In the genomic region with DNA sequence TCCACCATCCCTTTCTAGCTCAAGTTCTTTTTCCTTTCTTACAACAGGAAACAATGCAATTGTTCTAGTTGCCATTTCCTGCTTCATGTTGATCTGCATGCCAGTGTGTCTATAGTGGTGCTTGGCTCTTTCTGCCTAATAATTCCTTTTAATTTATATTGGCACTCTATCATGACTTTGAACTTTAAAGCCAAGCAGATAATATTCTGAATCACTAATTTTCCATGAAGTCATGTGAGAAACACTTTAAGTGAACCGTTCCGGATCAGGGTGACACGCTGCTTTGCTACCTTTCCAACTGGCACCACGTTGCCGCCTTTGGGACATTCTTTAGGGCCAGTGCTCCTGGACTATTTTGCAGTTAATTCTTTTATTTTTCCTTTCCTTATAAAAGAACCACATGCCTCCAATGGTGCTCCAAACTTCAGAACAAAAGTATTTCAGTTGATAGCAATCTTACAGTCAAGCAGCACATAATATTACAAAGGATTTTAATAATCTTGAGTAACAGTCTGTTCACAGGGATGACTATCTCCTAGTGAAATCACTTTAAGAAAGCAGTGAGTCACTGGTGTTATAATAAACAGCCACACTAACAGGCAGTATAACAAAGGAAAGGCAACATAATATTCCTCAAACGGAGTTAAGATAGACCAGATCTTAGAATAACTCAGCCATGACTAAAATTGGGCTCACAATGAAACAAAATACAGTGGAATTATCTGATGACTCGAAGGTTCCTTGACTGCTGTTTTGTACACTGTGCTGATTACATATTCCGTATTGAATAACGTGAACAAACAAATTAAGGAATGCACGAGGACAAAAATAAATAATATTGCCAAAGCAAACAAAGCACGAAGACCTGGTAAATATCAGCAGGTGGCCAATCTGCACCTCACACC, we compare ENCODE assay signal across 10 cellular contexts. TPM values are rescaled to one million over a fixed set of nuclear protein-coding genes. Genes with fewer than 3 reads are reported as not detected.
DNase-seq lines count a peak whose midpoint lies in the region; ATAC-seq and TF ChIP-seq lines count a peak whose summit lies in the region.
"Had no signal": no experiment of that assay in that cellular context is flagged by ENCODE, and none has a peak within 500 bp of the region (broad histone marks: within the 10 kb centered on the region; RNA-seq: fewer than 3 reads in every experiment).

No MANE protein-coding gene starts in this region.

- TF ChIP-seq CTCF in GM20000 (IDR thresholded peaks at IDR 0.05; ENCODE audit: extremely low read depth, missing control alignments): no peak

- peaks cover 55% of the 10 kb centered on the region for H3K36me3 Mint-ChIP-seq in activated T-cell treated with anti-CD3 and anti-CD28 coated beads, Interleukin-2, amount 50 U/mL, for 4 hours (ENCODE audit: insufficient read depth)

- no peaks in the 10 kb centered on the region for H3K9me3 Mint-ChIP-seq in activated T-cell treated with anti-CD3 and anti-CD28 coated beads, Interleukin-2, amount 50 U/mL, for 4 hours

- DNase-seq in activated T-cell treated with anti-CD3 and anti-CD28 coated beads, Interleukin-2, amount 50 U/mL, for 4 hours: no peak
- DNase-seq in activated T-cell treated with anti-CD3 and anti-CD28 coated beads, Interleukin-2, amount 50 U/mL, for 48 hours: no peak
- DNase-seq in glomerular endothelial cell (ENCODE audit: extremely low read depth, low read depth, low spot score) (peak; percentile 88), stromal cell of bone marrow (ENCODE audit: low read depth) (peak; percentile 87), GM20000 (ENCODE audit: low spot score) (no peak)
- DNase-seq: DMS79 treated with DMSO at 0.1 percent for 48 hours; stimulated activated naive CD4-positive, alpha-beta T cell treated with Interleukin-2 at 50 U/mL for 16 hours had no signal

- no peaks in the 10 kb centered on the region for H3K27me3 Mint-ChIP-seq in activated T-cell treated with anti-CD3 and anti-CD28 coated beads, Interleukin-2, amount 50 U/mL, for 4 hours (ENCODE audit: low read depth)

- no peak overlapping the region for H3K4me3 Mint-ChIP-seq in activated T-cell treated with anti-CD3 and anti-CD28 coated beads, Interleukin-2, amount 50 U/mL, for 4 hours

- peaks cover 14% of the 10 kb centered on the region for H3K4me1 Mint-ChIP-seq in activated T-cell treated with anti-CD3 and anti-CD28 coated beads, Interleukin-2, amount 50 U/mL, for 4 hours (ENCODE audit: low read depth)

- ATAC-seq in activated T-cell treated with anti-CD3 and anti-CD28 coated beads, Interleukin-2, amount 50 U/mL, for 4 hours: peak; percentile 69 to 80
- ATAC-seq in SK-N-SH treated with all-trans-retinoic acid at 6 μM for 48 hours (peak; percentile 90), HG03521 (IDR thresholded peaks at IDR 0.05; ENCODE audit: unreplicated experiment) (no peak), HG03175 (IDR thresholded peaks at IDR 0.05; ENCODE audit: unreplicated experiment) (no peak)

TF ChIP-seq in SK-N-SH treated with all-trans-retinoic acid at 6 μM for 48 hours, 23 proteins besides CTCF, POLR2A, EP300 and RAD21:
- no peak for TF ChIP-seq TCF4 (CRISPR knock-in tag; IDR thresholded peaks at IDR 0.05; ENCODE audit: borderline replicate concordance)
- TF ChIP-seq, protein P1, sequence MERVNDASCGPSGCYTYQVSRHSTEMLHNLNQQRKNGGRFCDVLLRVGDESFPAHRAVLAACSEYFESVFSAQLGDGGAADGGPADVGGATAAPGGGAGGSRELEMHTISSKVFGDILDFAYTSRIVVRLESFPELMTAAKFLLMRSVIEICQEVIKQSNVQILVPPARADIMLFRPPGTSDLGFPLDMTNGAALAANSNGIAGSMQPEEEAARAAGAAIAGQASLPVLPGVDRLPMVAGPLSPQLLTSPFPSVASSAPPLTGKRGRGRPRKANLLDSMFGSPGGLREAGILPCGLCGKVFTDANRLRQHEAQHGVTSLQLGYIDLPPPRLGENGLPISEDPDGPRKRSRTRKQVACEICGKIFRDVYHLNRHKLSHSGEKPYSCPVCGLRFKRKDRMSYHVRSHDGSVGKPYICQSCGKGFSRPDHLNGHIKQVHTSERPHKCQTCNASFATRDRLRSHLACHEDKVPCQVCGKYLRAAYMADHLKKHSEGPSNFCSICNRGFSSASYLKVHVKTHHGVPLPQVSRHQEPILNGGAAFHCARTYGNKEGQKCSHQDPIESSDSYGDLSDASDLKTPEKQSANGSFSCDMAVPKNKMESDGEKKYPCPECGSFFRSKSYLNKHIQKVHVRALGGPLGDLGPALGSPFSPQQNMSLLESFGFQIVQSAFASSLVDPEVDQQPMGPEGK (CRISPR knock-in tag; IDR thresholded peaks at IDR 0.05; ENCODE audit: borderline replicate concordance): peak; percentile 62; the same call in 1 of the 2 replicates
- TF ChIP-seq CSDC2 (CRISPR knock-in tag; IDR thresholded peaks at IDR 0.05): no peak; the same call in 1 of the 2 replicates
- no peak for TF ChIP-seq ZFP30 (CRISPR knock-in tag; IDR thresholded peaks at IDR 0.05)
- TF ChIP-seq, protein P2, sequence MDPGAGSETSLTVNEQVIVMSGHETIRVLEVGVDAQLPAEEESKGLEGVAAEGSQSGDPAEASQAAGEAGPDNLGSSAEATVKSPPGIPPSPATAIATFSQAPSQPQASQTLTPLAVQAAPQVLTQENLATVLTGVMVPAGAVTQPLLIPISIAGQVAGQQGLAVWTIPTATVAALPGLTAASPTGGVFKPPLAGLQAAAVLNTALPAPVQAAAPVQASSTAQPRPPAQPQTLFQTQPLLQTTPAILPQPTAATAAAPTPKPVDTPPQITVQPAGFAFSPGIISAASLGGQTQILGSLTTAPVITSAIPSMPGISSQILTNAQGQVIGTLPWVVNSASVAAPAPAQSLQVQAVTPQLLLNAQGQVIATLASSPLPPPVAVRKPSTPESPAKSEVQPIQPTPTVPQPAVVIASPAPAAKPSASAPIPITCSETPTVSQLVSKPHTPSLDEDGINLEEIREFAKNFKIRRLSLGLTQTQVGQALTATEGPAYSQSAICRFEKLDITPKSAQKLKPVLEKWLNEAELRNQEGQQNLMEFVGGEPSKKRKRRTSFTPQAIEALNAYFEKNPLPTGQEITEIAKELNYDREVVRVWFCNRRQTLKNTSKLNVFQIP (CRISPR knock-in tag; IDR thresholded peaks at IDR 0.05; ENCODE audit: borderline replicate concordance, low read depth): no peak
- TF ChIP-seq ISL1 (CRISPR knock-in tag; IDR thresholded peaks at IDR 0.05): peak; percentile 88
- TF ChIP-seq, protein P3, sequence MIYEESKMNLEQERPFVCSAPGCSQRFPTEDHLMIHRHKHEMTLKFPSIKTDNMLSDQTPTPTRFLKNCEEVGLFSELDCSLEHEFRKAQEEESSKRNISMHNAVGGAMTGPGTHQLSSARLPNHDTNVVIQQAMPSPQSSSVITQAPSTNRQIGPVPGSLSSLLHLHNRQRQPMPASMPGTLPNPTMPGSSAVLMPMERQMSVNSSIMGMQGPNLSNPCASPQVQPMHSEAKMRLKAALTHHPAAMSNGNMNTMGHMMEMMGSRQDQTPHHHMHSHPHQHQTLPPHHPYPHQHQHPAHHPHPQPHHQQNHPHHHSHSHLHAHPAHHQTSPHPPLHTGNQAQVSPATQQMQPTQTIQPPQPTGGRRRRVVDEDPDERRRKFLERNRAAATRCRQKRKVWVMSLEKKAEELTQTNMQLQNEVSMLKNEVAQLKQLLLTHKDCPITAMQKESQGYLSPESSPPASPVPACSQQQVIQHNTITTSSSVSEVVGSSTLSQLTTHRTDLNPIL (CRISPR knock-in tag; IDR thresholded peaks at IDR 0.05; ENCODE audit: low read depth): no peak
- no peak for TF ChIP-seq PPARA (CRISPR knock-in tag; IDR thresholded peaks at IDR 0.05; ENCODE audit: borderline replicate concordance)
- TF ChIP-seq ZFP3 (CRISPR knock-in tag; IDR thresholded peaks at IDR 0.05): 0 out of 2 replicates have a peak, but pooled peaks have one; percentile 55
- TF ChIP-seq ZNF8 (CRISPR knock-in tag; IDR thresholded peaks at IDR 0.05): no peak; the same call in 1 of the 2 replicates
- no peak for TF ChIP-seq GLIS3 (CRISPR knock-in tag; IDR thresholded peaks at IDR 0.05)
- TF ChIP-seq, protein P4, sequence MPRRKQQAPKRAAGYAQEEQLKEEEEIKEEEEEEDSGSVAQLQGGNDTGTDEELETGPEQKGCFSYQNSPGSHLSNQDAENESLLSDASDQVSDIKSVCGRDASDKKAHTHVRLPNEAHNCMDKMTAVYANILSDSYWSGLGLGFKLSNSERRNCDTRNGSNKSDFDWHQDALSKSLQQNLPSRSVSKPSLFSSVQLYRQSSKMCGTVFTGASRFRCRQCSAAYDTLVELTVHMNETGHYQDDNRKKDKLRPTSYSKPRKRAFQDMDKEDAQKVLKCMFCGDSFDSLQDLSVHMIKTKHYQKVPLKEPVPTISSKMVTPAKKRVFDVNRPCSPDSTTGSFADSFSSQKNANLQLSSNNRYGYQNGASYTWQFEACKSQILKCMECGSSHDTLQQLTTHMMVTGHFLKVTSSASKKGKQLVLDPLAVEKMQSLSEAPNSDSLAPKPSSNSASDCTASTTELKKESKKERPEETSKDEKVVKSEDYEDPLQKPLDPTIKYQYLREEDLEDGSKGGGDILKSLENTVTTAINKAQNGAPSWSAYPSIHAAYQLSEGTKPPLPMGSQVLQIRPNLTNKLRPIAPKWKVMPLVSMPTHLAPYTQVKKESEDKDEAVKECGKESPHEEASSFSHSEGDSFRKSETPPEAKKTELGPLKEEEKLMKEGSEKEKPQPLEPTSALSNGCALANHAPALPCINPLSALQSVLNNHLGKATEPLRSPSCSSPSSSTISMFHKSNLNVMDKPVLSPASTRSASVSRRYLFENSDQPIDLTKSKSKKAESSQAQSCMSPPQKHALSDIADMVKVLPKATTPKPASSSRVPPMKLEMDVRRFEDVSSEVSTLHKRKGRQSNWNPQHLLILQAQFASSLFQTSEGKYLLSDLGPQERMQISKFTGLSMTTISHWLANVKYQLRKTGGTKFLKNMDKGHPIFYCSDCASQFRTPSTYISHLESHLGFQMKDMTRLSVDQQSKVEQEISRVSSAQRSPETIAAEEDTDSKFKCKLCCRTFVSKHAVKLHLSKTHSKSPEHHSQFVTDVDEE (CRISPR knock-in tag; IDR thresholded peaks at IDR 0.05): no peak
- no peak for TF ChIP-seq ARNTL (CRISPR knock-in tag; IDR thresholded peaks at IDR 0.05; ENCODE audit: borderline replicate concordance, low read depth)

RNA-seq across cellular contexts. Expression of a gene that starts 19.0 kb away (rescaled TPM):
- 10 to 100 TPM; 11.2 to 15.2 (median 15.0) TPM for total RNA-seq in activated T-cell treated with anti-CD3 and anti-CD28 coated beads, Interleukin-2, amount 50 U/mL, for 4 hours
- total RNA-seq in glomerular endothelial cell: 8.6 and 9.9 TPM in 2 replicates

RNA-seq across cellular contexts. Expression of a gene that starts 19.1 kb away (rescaled TPM):
- 100 to 1,000 TPM in 1 of 3 donors, 10 to 100 TPM in 2; 88.6 to 104 (median 96.8) TPM for total RNA-seq in activated T-cell treated with anti-CD3 and anti-CD28 coated beads, Interleukin-2, amount 50 U/mL, for 4 hours
- total RNA-seq in glomerular endothelial cell: 44.8 and 55.8 TPM in 2 replicates

Comparison
In these comparisons a context has a peak if more than half of its experiments do, and no peak if none do; other contexts are left out.
1. ATAC-seq: peak in activated T-cell treated with anti-CD3 and anti-CD28 coated beads, Interleukin-2, amount 50 U/mL, for 4 hours (2 of 2) and SK-N-SH treated with all-trans-retinoic acid at 6 μM for 48 hours (single experiment); none in HG03521 (single experiment) and HG03175 (single experiment).
2. DNase-seq: peak in glomerular endothelial cell (single experiment) and stromal cell of bone marrow (single experiment); none in activated T-cell treated with anti-CD3 and anti-CD28 coated beads, Interleukin-2, amount 50 U/mL, for 4 hours (single experiment), activated T-cell treated with anti-CD3 and anti-CD28 coated beads, Interleukin-2, amount 50 U/mL, for 48 hours (0 of 2) and GM20000 (single experiment).